22 cellular contexts compared by ENCODE assay signal in genomic region chrX:122094611-122095010, GRCh38.
DNase-seq lines count a peak whose midpoint lies in the region; ATAC-seq, FAIRE-seq and TF ChIP-seq lines count a peak whose summit lies in the region.
"Had no signal": no experiment of that assay in that cellular context is flagged by ENCODE, and none has a peak within 500 bp of the region (broad histone marks: within the 10 kb centered on the region; RNA-seq: fewer than 3 reads in every experiment).

No MANE protein-coding gene starts in this region.

- H3K27me3 ChIP-seq in HepG2 (ENCODE audit: control insufficient read depth in 1 of 2, insufficient read depth in 2 of 2, low read length in 2 of 2) = no peaks in the 10 kb centered on the region
- H3K27me3 ChIP-seq: esophagus squamous epithelium had no signal

- H3K9ac ChIP-seq in HepG2 (ENCODE audit: insufficient read depth, low read depth, low read length) = no peak overlapping the region

- intact Hi-C loops in HepG2 (cut with micrococcal nuclease; ENCODE audit: unreplicated experiment) = no loop called here

- H3K9me3 ChIP-seq in HepG2 (ENCODE audit: low read length) = peaks cover 4% of the 10 kb centered on the region; the same call in 1 of the 2 replicates
- H3K9me3 ChIP-seq: esophagus squamous epithelium, lower lobe of right lung had no signal

- CTCF ChIA-PET in HepG2 (lab: Yijun Ruan, JAX; ENCODE audit: low intra/inter-chr PET ratio, low total read pairs) = no interaction called here

- in situ Hi-C loops in Caki2 (cut with HindIII; ENCODE audit: low pct_unique_long_range_greater_than_20kb, low sequenced_read_pairs) (no loop called here), HepG2 (cut with HindIII; ENCODE audit: extremely low pct_ligation_motif_present, low pct_unique_long_range_greater_than_20kb) (no loop called here)

- H3K79me2 ChIP-seq in HepG2 (ENCODE audit: insufficient read depth, low read length) = no peaks in the 10 kb centered on the region

- no peaks in the 10 kb centered on the region for H3K4me1 ChIP-seq in HepG2 (ENCODE audit: insufficient read depth, low read length)
- H3K4me1 ChIP-seq: esophagus squamous epithelium, lower lobe of right lung had no signal

- no peak overlapping the region for H3K27ac ChIP-seq in HepG2 (ENCODE audit: extremely low read length, insufficient read depth, low read length)
- H3K27ac ChIP-seq: esophagus squamous epithelium, lower lobe of right lung, VCaP had no signal

- H3K4me3 ChIP-seq in HepG2 (replicated peaks in 1 of 3; ENCODE audit: insufficient read depth in 1 of 3, low read depth in 2 of 3, low read length in 3 of 3) = no peak overlapping the region
- H3K4me3 ChIP-seq: esophagus squamous epithelium, lower lobe of right lung had no signal

- no peak overlapping the region for H3K4me2 ChIP-seq in HepG2 (ENCODE audit: low read depth, low read length)

- H4K20me1 ChIP-seq in HepG2 (ENCODE audit: insufficient read depth, low read length) = no peaks in the 10 kb centered on the region

- no peak for TF ChIP-seq POLR2A in HepG2 (IDR thresholded peaks at IDR 0.05; ENCODE audit: insufficient read depth in 1 of 2, low read depth in 2 of 2, low read length in 2 of 2)

- TF ChIP-seq RAD21 in HepG2 (CRISPR knock-in tag; IDR thresholded peaks at IDR 0.05) = no peak

- BruUV-seq in HepG2 (replicated peaks; lab: Mats Ljungman, UMichigan) = no TSS peak

- POLR2A ChIA-PET in HepG2 (lab: Yijun Ruan, JAX) = no interaction called here

- DNase-seq in Caki2 (ENCODE audit: low read depth) = peak; percentile 4
- peak; percentile 13 for DNase-seq in T1000 (lab: John Stamatoyannopoulos, UW)
- peak; percentile 56 for DNase-seq in fibroblast of gingiva (ENCODE audit: low read depth)
- no peak for DNase-seq in NCI-H510A (lab: John Stamatoyannopoulos, UW)
- DNase-seq in HepG2 (ENCODE audit: low spot score) = no peak
- DNase-seq in hippocampal formation (lab: John Stamatoyannopoulos, UW) = no peak
- DNase-seq: activated CD8-positive, alpha-beta memory T cell treated with anti-CD3 and anti-CD28 coated beads, Interleukin-2, amount 50 U/mL, for 48 hours; activated effector memory CD4-positive, alpha-beta T cell treated with anti-CD3 and anti-CD28 coated beads, Interleukin-2, amount 50 U/mL, for 16 hours; DMS153; effector CD4-positive, alpha-beta T cell; esophagus squamous epithelium; H7; KBM-7; lower lobe of right lung; NCI-H446 treated with DMSO at 0.1 percent for 48 hours; occipital lobe; Right ventricle myocardium superior had no signal

- TF ChIP-seq EP300 in HepG2 (IDR thresholded peaks at IDR 0.05; ENCODE audit: low read depth in 2 of 2, low read length in 2 of 2) (no peak), HepG2 (CRISPR knock-in tag; IDR thresholded peaks at IDR 0.05; ENCODE audit: borderline replicate concordance) (no peak)

- no peak for FAIRE-seq in HepG2 (lab: Jason Lieb, UNC)
- FAIRE-seq: GM18507, islet of Langerhans had no signal

- H3K36me3 ChIP-seq in HepG2 (replicated peaks in 1 of 2; ENCODE audit: control insufficient read depth in 1 of 2, insufficient read depth in 2 of 2, low read length in 2 of 2) = no peaks in the 10 kb centered on the region
- H3K36me3 ChIP-seq: esophagus squamous epithelium, lower lobe of right lung had no signal

- no peak for TF ChIP-seq CTCF in HepG2 (CRISPR knock-in tag; IDR thresholded peaks at IDR 0.05)

- no peak overlapping the region for H2AFZ ChIP-seq in HepG2 (ENCODE audit: low read length)

- ATAC-seq in HG03342 (IDR thresholded peaks at IDR 0.05; ENCODE audit: unreplicated experiment) = peak; percentile 62
- no peak for ATAC-seq in GM21737 (IDR thresholded peaks at IDR 0.05; ENCODE audit: unreplicated experiment)
- no peak for ATAC-seq in HepG2
- ATAC-seq: lower lobe of right lung had no signal

TF ChIP-seq in HepG2, 621 proteins besides CTCF, POLR2A, EP300 and RAD21:
- TF ChIP-seq CREB3 (CRISPR knock-in tag; IDR thresholded peaks at IDR 0.05) (no peak), FOXP4 (CRISPR knock-in tag; IDR thresholded peaks at IDR 0.05) (no peak), SOX13 (IDR thresholded peaks at IDR 0.05) (no peak), SOX13 (CRISPR knock-in tag; conservative IDR thresholded peaks at IDR 0.05 in 1 of 2, IDR thresholded peaks at IDR 0.05 in 1 of 2) (no peak), ZNF567 (CRISPR knock-in tag; IDR thresholded peaks at IDR 0.05; ENCODE audit: borderline replicate concordance) (no peak), ZNF720 (CRISPR knock-in tag; IDR thresholded peaks at IDR 0.05) (no peak)

Comparison
In these comparisons a context has a peak if more than half of its experiments do, and no peak if none do; other contexts are left out.
1. DNase-seq: peak in Caki2 (single experiment), T1000 (single experiment) and fibroblast of gingiva (single experiment); none in NCI-H510A (single experiment), HepG2 (single experiment) and hippocampal formation (0 of 2).